11 cellular contexts compared by ENCODE assay signal in the genomic region with DNA sequence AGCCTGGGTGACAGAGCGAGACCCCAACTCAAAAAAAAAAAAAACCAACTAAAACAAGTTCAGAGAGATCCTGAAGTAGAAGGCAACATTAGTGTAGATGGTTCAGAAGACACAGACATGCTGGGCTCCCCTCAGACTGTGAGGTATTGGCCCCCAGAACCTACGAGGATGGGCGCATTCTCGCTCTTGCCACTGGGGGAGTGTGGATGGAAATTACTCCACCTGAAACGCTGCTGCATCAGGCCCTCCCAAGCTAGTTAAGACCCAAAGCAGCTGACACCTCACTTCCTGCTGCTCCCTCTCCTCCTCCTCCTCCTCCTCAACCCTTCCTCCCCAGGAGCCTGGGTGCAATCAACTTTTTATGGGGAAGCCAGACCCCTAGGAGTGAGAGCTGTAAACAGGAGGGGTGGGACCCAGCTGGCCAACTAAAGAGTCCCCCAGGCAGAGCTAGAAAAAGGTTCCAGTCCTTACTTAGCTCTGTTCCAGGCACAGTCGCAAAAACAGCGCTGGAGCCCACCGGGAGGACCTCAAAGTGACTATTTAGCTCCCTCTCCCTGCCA. TPM values are rescaled to one million over a fixed set of nuclear protein-coding genes. Genes with fewer than 3 reads are reported as not detected.
DNase-seq lines count a peak whose midpoint lies in the region; ATAC-seq and TF ChIP-seq lines count a peak whose summit lies in the region.
"Had no signal": no experiment of that assay in that cellular context is flagged by ENCODE, and none has a peak within 500 bp of the region (broad histone marks: within the 10 kb centered on the region; RNA-seq: fewer than 3 reads in every experiment).

No MANE protein-coding gene starts in this region.

- H3K4me2 ChIP-seq in neural cell (ENCODE audit: low read length): no peak overlapping the region

- POLR2A ChIA-PET in Caco-2 (lab: Charles Lee): no interaction called here

- no peak overlapping the region for H2AFZ ChIP-seq in neural cell (ENCODE audit: low read depth, low read length)

- H3K36me3 Mint-ChIP-seq in Caco-2 (ENCODE audit: insufficient read depth, unreplicated experiment): no peaks in the 10 kb centered on the region
- no peaks in the 10 kb centered on the region for H3K36me3 Mint-ChIP-seq in activated naive CD8-positive, alpha-beta T cell treated with anti-CD3 and anti-CD28 coated beads for 36 hours

- peak; percentile 34 to 43 for TF ChIP-seq CTCF in Caco-2 (IDR thresholded peaks at IDR 0.05; ENCODE audit: insufficient read depth in 1 of 2, low read depth in 1 of 2, low read length in 1 of 2, severe bottlenecking in 1 of 2, unreplicated experiment in 1 of 2)
- TF ChIP-seq CTCF in neural cell (IDR thresholded peaks at IDR 0.05; ENCODE audit: poor library complexity, severe bottlenecking): peak; percentile 13

- H3K27me3 ChIP-seq in Caco-2 (replicated peaks; ENCODE audit: control insufficient read depth, insufficient read depth, low read length) (no peaks in the 10 kb centered on the region), neural cell (ENCODE audit: insufficient read depth, low read depth, low read length) (no peaks in the 10 kb centered on the region)
- H3K27me3 ChIP-seq: dorsolateral prefrontal cortex had no signal

- H3K4me3 Mint-ChIP-seq in Caco-2 (ENCODE audit: unreplicated experiment): no peak overlapping the region
- H3K4me3 Mint-ChIP-seq in activated naive CD8-positive, alpha-beta T cell treated with anti-CD3 and anti-CD28 coated beads for 36 hours: no peak overlapping the region

- no peak for TF ChIP-seq RAD21 in neural cell (conservative IDR thresholded peaks at IDR 0.05)

- ATAC-seq in GM18498 (IDR thresholded peaks at IDR 0.05; ENCODE audit: unreplicated experiment): no peak
- no peak for ATAC-seq in HG02870 (IDR thresholded peaks at IDR 0.05; ENCODE audit: unreplicated experiment)

- H3K36me3 ChIP-seq in Caco-2 (ENCODE audit: control insufficient read depth, insufficient read depth, low read length) (peaks cover 2% of the 10 kb centered on the region), neural cell (ENCODE audit: insufficient read depth, low read length) (no peaks in the 10 kb centered on the region)

- H3K79me2 ChIP-seq in neural cell (replicated peaks; ENCODE audit: insufficient read depth, low read length): peaks cover 4% of the 10 kb centered on the region

- peaks cover 13% of the 10 kb centered on the region for H3K4me1 Mint-ChIP-seq in Caco-2 (ENCODE audit: low read depth, unreplicated experiment)
- peaks cover 13% of the 10 kb centered on the region for H3K4me1 Mint-ChIP-seq in activated naive CD8-positive, alpha-beta T cell treated with anti-CD3 and anti-CD28 coated beads for 36 hours

- no peaks in the 10 kb centered on the region for H3K9me3 ChIP-seq in Caco-2
- no peaks in the 10 kb centered on the region for H3K9me3 ChIP-seq in neural cell (ENCODE audit: low read length)

- H3K27me3 Mint-ChIP-seq in Caco-2 (ENCODE audit: insufficient read depth, unreplicated experiment): no peaks in the 10 kb centered on the region
- peaks cover 11% of the 10 kb centered on the region for H3K27me3 Mint-ChIP-seq in activated naive CD8-positive, alpha-beta T cell treated with anti-CD3 and anti-CD28 coated beads for 36 hours

- H3K27ac ChIP-seq in neural cell (ENCODE audit: low read length): no peak overlapping the region
- H3K27ac ChIP-seq: dorsolateral prefrontal cortex had no signal

- no peaks in the 10 kb centered on the region for H4K20me1 ChIP-seq in neural cell (ENCODE audit: insufficient read depth)

- H3K27ac Mint-ChIP-seq in Caco-2 (ENCODE audit: unreplicated experiment): peak overlapping the region; percentile 19
- no peak overlapping the region for H3K27ac Mint-ChIP-seq in activated naive CD8-positive, alpha-beta T cell treated with anti-CD3 and anti-CD28 coated beads for 36 hours

- CTCF ChIA-PET in Caco-2 (lab: Charles Lee): interaction anchor here (0.6 to 2.7 kb wide), 7 partner anchors 13 to 219 kb away, joined by 3 to 15 read pairs (median 3); no protein-coding TSS in a partner anchor

- BruUV-seq in Caco-2 (replicated peaks; lab: Mats Ljungman, UMichigan): no TSS peak

- 0 out of 2 replicates have a peak, but pooled peaks cover 4% of the 10 kb centered on the region for H3K4me1 ChIP-seq in Caco-2

- no peaks in the 10 kb centered on the region for H3K9me2 ChIP-seq in neural cell (ENCODE audit: insufficient read depth, low read length)

- intact Hi-C loops in Caco-2 (cut with micrococcal nuclease; ENCODE audit: unreplicated experiment): no loop called here

- DNase-seq in Caco-2 (peak; percentile 31 to 43), HCEC 1CT (peak; percentile 13), mucosa of gallbladder (ENCODE audit: low spot score) (no peak), NCI-H345 treated with DMSO at 0.1 percent for 48 hours (lab: John Stamatoyannopoulos, UW; ENCODE audit: unreplicated experiment) (no peak)
- peak; percentile 28 for DNase-seq in activated naive CD8-positive, alpha-beta T cell treated with anti-CD3 and anti-CD28 coated beads for 36 hours
- DNase-seq: dorsolateral prefrontal cortex, NCI-H1694 treated with DMSO at 0.1 percent for 48 hours, SIG-M5 had no signal

- TF ChIP-seq EP300 in neural cell (conservative IDR thresholded peaks at IDR 0.05; ENCODE audit: poor library complexity, severe bottlenecking): no peak

- H3F3A ChIP-seq in neural cell (ENCODE audit: insufficient read depth, low read length, poor library complexity, severe bottlenecking): no peaks in the 10 kb centered on the region

- H3K4me3 ChIP-seq in Caco-2 (ENCODE audit: low read depth, low read length) (no peak overlapping the region), neural cell (ENCODE audit: low read length) (no peak overlapping the region)
- H3K4me3 ChIP-seq: dorsolateral prefrontal cortex had no signal

- no peak overlapping the region for H3K9ac ChIP-seq in neural cell (ENCODE audit: low read length)

- no peaks in the 10 kb centered on the region for H3K9me3 Mint-ChIP-seq in Caco-2 (ENCODE audit: unreplicated experiment)
- H3K9me3 Mint-ChIP-seq in activated naive CD8-positive, alpha-beta T cell treated with anti-CD3 and anti-CD28 coated beads for 36 hours: no peaks in the 10 kb centered on the region

TF ChIP-seq in neural cell, 6 proteins besides CTCF, POLR2A, EP300 and RAD21:
- TF ChIP-seq MXI1 (conservative IDR thresholded peaks at IDR 0.05; ENCODE audit: poor library complexity, severe bottlenecking): no peak
- TF ChIP-seq SMC3 (conservative IDR thresholded peaks at IDR 0.05; ENCODE audit: poor library complexity): no peak
- TF ChIP-seq, protein P1, sequence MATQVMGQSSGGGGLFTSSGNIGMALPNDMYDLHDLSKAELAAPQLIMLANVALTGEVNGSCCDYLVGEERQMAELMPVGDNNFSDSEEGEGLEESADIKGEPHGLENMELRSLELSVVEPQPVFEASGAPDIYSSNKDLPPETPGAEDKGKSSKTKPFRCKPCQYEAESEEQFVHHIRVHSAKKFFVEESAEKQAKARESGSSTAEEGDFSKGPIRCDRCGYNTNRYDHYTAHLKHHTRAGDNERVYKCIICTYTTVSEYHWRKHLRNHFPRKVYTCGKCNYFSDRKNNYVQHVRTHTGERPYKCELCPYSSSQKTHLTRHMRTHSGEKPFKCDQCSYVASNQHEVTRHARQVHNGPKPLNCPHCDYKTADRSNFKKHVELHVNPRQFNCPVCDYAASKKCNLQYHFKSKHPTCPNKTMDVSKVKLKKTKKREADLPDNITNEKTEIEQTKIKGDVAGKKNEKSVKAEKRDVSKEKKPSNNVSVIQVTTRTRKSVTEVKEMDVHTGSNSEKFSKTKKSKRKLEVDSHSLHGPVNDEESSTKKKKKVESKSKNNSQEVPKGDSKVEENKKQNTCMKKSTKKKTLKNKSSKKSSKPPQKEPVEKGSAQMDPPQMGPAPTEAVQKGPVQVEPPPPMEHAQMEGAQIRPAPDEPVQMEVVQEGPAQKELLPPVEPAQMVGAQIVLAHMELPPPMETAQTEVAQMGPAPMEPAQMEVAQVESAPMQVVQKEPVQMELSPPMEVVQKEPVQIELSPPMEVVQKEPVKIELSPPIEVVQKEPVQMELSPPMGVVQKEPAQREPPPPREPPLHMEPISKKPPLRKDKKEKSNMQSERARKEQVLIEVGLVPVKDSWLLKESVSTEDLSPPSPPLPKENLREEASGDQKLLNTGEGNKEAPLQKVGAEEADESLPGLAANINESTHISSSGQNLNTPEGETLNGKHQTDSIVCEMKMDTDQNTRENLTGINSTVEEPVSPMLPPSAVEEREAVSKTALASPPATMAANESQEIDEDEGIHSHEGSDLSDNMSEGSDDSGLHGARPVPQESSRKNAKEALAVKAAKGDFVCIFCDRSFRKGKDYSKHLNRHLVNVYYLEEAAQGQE (IDR thresholded peaks at IDR 0.05; ENCODE audit: borderline replicate concordance): no peak
- no peak for TF ChIP-seq EZH2 (IDR thresholded peaks at IDR 0.05; ENCODE audit: borderline replicate concordance, insufficient read depth, low read length, poor library complexity, severe bottlenecking)
- TF ChIP-seq POLR2AphosphoS5 (IDR thresholded peaks at IDR 0.05): no peak
- no peak for TF ChIP-seq TAF1 (IDR thresholded peaks at IDR 0.05; ENCODE audit: low read depth)

RNA-seq across cellular contexts. Expression of a gene that starts 7.4 kb away (rescaled TPM):
- 6.3 and 7.5 TPM in 2 replicates for total RNA-seq in Caco-2 (2022)
- 10 to 100 TPM; 10.2 to 10.9 TPM for total RNA-seq in activated naive CD8-positive, alpha-beta T cell treated with anti-CD3 and anti-CD28 coated beads for 36 hours
- polyA plus RNA-seq in neural cell: 5.2 and 8.0 TPM in 2 replicates
- polyA minus RNA-seq in neural cell: 11.2 and 12.6 TPM in 2 replicates
- 62.3 TPM for total RNA-seq in mucosa of gallbladder

Comparison
In these comparisons a context has a peak if more than half of its experiments do, and no peak if none do; other contexts are left out.
1. DNase-seq: peak in Caco-2 (2 of 2), HCEC 1CT (single experiment) and activated naive CD8-positive, alpha-beta T cell treated with anti-CD3 and anti-CD28 coated beads for 36 hours (single experiment); none in mucosa of gallbladder (single experiment) and NCI-H345 treated with DMSO at 0.1 percent for 48 hours (single experiment).